In the genomic region with DNA sequence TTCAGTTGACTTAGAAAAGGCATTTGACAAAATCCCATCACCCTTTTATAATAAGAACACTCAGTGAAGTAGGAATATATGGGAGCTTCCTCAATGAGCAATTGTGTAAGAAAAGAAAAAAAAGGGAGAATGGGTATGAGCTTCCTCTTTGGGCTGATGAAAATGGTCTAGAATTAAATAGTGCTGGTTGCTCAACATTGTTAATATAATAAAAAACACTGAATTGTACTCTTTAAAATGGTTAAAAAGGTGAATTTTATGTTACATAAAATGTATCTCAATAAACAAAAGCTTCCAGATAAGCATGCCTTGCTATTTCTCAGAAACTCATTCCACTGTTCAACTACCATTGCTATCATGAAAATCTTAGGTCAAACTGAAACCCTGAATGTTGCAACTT, we compare ENCODE assay signal across 24 cellular contexts.
"Had no signal": no experiment of that assay in that cellular context is flagged by ENCODE, and none has a peak within 500 bp of the region (broad histone marks: within the 10 kb centered on the region; RNA-seq: fewer than 3 reads in every experiment).

No MANE protein-coding gene starts in this region.

- H3K4me3 ChIP-seq: coronary artery, esophagus squamous epithelium, gastrocnemius medialis, spleen, thyroid gland had no signal

- H3K27ac Mint-ChIP-seq: activated CD4-positive, alpha-beta T cell treated with anti-CD3 and anti-CD28 coated beads, Interleukin-2, amount 10 ng/mL, durations not matched to agents 7 days and 5 days; activated CD8-positive, alpha-beta memory T cell treated with anti-CD3 and anti-CD28 coated beads, Interleukin-2, amount 10 ng/mL, durations not matched to agents 7 days and 5 days; activated CD8-positive, alpha-beta T cell treated with anti-CD3 and anti-CD28 coated beads for 36 hours; activated naive CD4-positive, alpha-beta T cell treated with anti-CD3 and anti-CD28 coated beads, Interleukin-2, amount 10 ng/mL, durations not matched to agents 7 days and 5 days; endodermal cell; natural killer cell; progenitor cell of endocrine pancreas had no signal

- H3K27me3 Mint-ChIP-seq: activated CD4-positive, alpha-beta T cell treated with anti-CD3 and anti-CD28 coated beads, Interleukin-2, amount 10 ng/mL, durations not matched to agents 7 days and 5 days; activated CD8-positive, alpha-beta T cell treated with anti-CD3 and anti-CD28 coated beads for 36 hours; activated naive CD4-positive, alpha-beta T cell treated with anti-CD3 and anti-CD28 coated beads, Interleukin-2, amount 10 ng/mL, durations not matched to agents 7 days and 5 days; progenitor cell of endocrine pancreas had no signal

- H3K4me3 Mint-ChIP-seq: activated CD4-positive, alpha-beta T cell treated with anti-CD3 and anti-CD28 coated beads, Interleukin-2, amount 10 ng/mL, durations not matched to agents 7 days and 5 days; activated CD8-positive, alpha-beta memory T cell treated with anti-CD3 and anti-CD28 coated beads, Interleukin-2, amount 10 ng/mL, durations not matched to agents 7 days and 5 days; activated CD8-positive, alpha-beta T cell treated with anti-CD3 and anti-CD28 coated beads for 36 hours; activated naive CD4-positive, alpha-beta T cell treated with anti-CD3 and anti-CD28 coated beads, Interleukin-2, amount 10 ng/mL, durations not matched to agents 7 days and 5 days; endodermal cell; natural killer cell had no signal

- DNase-seq: activated CD4-positive, alpha-beta T cell treated with anti-CD3 and anti-CD28 coated beads, Interleukin-2, amount 10 ng/mL, durations not matched to agents 7 days and 5 days; activated CD8-positive, alpha-beta memory T cell treated with anti-CD3 and anti-CD28 coated beads, Interleukin-2, amount 10 ng/mL, durations not matched to agents 7 days and 5 days; activated CD8-positive, alpha-beta T cell treated with anti-CD3 and anti-CD28 coated beads for 36 hours; activated effector memory CD4-positive, alpha-beta T cell treated with anti-CD3 and anti-CD28 coated beads, Interleukin-2, amount 50 U/mL, for 16 hours; activated naive CD4-positive, alpha-beta T cell treated with anti-CD3 and anti-CD28 coated beads, Interleukin-2, amount 10 ng/mL, durations not matched to agents 7 days and 5 days; activated T-cell treated with anti-CD3 and anti-CD28 coated beads for 4 hours; cerebellar nuclear complex; endodermal cell; esophagus squamous epithelium; gastrocnemius medialis; hypothalamus; left ventricle myocardium superior; mammary epithelial cell; midbrain; natural killer cell; retina; spleen; stimulated activated CD4-positive, alpha-beta T cell treated with anti-CD3 and anti-CD28 coated beads, Interleukin-4, amount 100 ng/mL, for 1 hour; stimulated activated naive CD8-positive, alpha-beta T cell treated with anti-CD3 and anti-CD28 coated beads, Interleukin-15, Interleukin-2, amounts not matched to agents 100 U/mL and 50 U/mL, for 24 hours; T1000; thyroid gland had no signal

- ATAC-seq: activated CD4-positive, CD25-positive, alpha-beta regulatory T cell treated with anti-CD3 and anti-CD28 coated beads, Interleukin-2, amount 50 U/mL, for 24 hours; activated CD8-positive, alpha-beta memory T cell treated with anti-CD3 and anti-CD28 coated beads, Interleukin-2, amount 10 ng/mL, durations not matched to agents 7 days and 5 days; activated CD8-positive, alpha-beta T cell treated with anti-CD3 and anti-CD28 coated beads for 36 hours; gastrocnemius medialis; left ventricle myocardium superior; natural killer cell; stimulated activated naive CD8-positive, alpha-beta T cell treated with anti-CD3 and anti-CD28 coated beads, Interleukin-15, Interleukin-2, amounts not matched to agents 100 U/mL and 50 U/mL, for 24 hours had no signal

- H3K4me1 Mint-ChIP-seq: activated CD4-positive, alpha-beta T cell treated with anti-CD3 and anti-CD28 coated beads, Interleukin-2, amount 10 ng/mL, durations not matched to agents 7 days and 5 days; activated naive CD4-positive, alpha-beta T cell treated with anti-CD3 and anti-CD28 coated beads, Interleukin-2, amount 10 ng/mL, durations not matched to agents 7 days and 5 days; endodermal cell; natural killer cell had no signal

- H3K36me3 Mint-ChIP-seq: activated naive CD4-positive, alpha-beta T cell treated with anti-CD3 and anti-CD28 coated beads, Interleukin-2, amount 10 ng/mL, durations not matched to agents 7 days and 5 days had no signal
